Comparison of ENCODE assay signal across 8 cellular contexts in genomic region chr10:93471110-93471651, GRCh38. TPM values are rescaled to one million over a fixed set of nuclear protein-coding genes. Genes with fewer than 3 reads are reported as not detected.
DNase-seq lines count a peak whose midpoint lies in the region; ATAC-seq and TF ChIP-seq lines count a peak whose summit lies in the region.

No MANE protein-coding gene starts in this region.

- peaks cover 4% of the 10 kb centered on the region; the same call in 1 of the 2 replicates for H3K9me3 ChIP-seq in Panc1 (ENCODE audit: control insufficient read depth, insufficient read depth, low read depth, low read length)

- H3K4me3 ChIP-seq in Panc1 (ENCODE audit: low read depth in 2 of 2, low read length in 2 of 2), result no peak overlapping the region
- no peak overlapping the region for H3K4me3 ChIP-seq in rectal smooth muscle tissue (ENCODE audit: low read length)

- BruUV-seq in Panc1 (replicated peaks; lab: Mats Ljungman, UMichigan), result no TSS peak

- no peak for TF ChIP-seq POLR2A in GM18505 (IDR thresholded peaks at IDR 0.05; ENCODE audit: borderline replicate concordance, extremely low read depth, insufficient read depth, insufficient read length)

- no peaks in the 10 kb centered on the region for H3K27me3 ChIP-seq in Panc1 (ENCODE audit: control insufficient read depth, insufficient read depth, low read length)
- no peaks in the 10 kb centered on the region for H3K27me3 ChIP-seq in rectal smooth muscle tissue (ENCODE audit: control insufficient read depth, insufficient read depth, low read length)

- H3K4me1 ChIP-seq in Panc1 (ENCODE audit: control insufficient read depth, insufficient read depth, low read length) (peaks cover 92% of the 10 kb centered on the region), rectal smooth muscle tissue (ENCODE audit: control insufficient read depth, insufficient read depth, low read length) (peaks cover 39% of the 10 kb centered on the region)

- POLR2A ChIA-PET in Panc1 (lab: Charles Lee), result interaction anchor here (0.5 to 0.8 kb wide), 3 partner anchors 13 to 30 kb away, joined by 3 to 5 read pairs (median 3); no protein-coding TSS in a partner anchor

- intact Hi-C loops in Panc1 (cut with micrococcal nuclease; ENCODE audit: unreplicated experiment), result no loop called here

- CTCF ChIA-PET in Panc1 (lab: Charles Lee), result interaction anchor here (0.6 to 1.4 kb wide), 4 partner anchors 9 to 408 kb away, joined by 5 to 7 read pairs (median 6); partner anchors contain the start of gene MYOF

- TF ChIP-seq CTCF in Panc1 (IDR thresholded peaks at IDR 0.05), result no peak

- H3K9ac ChIP-seq in rectal smooth muscle tissue (ENCODE audit: low read length), result no peak overlapping the region

- ATAC-seq in Panc1 (peak; percentile 59), GM18505 (IDR thresholded peaks at IDR 0.05; ENCODE audit: unreplicated experiment) (no peak), GM21786 (IDR thresholded peaks at IDR 0.05; ENCODE audit: unreplicated experiment) (no peak)

- H3K27ac ChIP-seq in Panc1 (ENCODE audit: low read length) (peak overlapping the region; percentile 100), rectal smooth muscle tissue (ENCODE audit: low read depth, low read length) (peak overlapping the region; percentile 65)

- DNase-seq in EL (peak; percentile 95), Panc1 (ENCODE audit: low read depth, low spot score) (peak; percentile 95), fibroblast of peridontal ligament (ENCODE audit: extremely low read depth) (peak; percentile 98), NCI-H524 treated with DMSO at 0.1 percent for 48 hours (lab: John Stamatoyannopoulos, UW) (no peak)
- no peak for DNase-seq in stimulated activated CD4-positive, alpha-beta T cell treated with anti-CD3 and anti-CD28 coated beads, Interleukin-4, amount 100 ng/mL, for 1 hour

- H3K36me3 ChIP-seq in Panc1 (ENCODE audit: control insufficient read depth, insufficient read depth, low read length), result no peaks in the 10 kb centered on the region; the same call in 1 of the 2 replicates
- peaks cover 4% of the 10 kb centered on the region for H3K36me3 ChIP-seq in rectal smooth muscle tissue (ENCODE audit: control insufficient read depth, insufficient read depth, low read length)

- in situ Hi-C loops in Panc1 (cut with HindIII; ENCODE audit: low pct_unique_long_range_greater_than_20kb, low sequenced_read_pairs), result no loop called here

RNA-seq across cellular contexts. Expression of gene MYOF, which starts 11.0 kb away (rescaled TPM):
- 376 TPM for total RNA-seq in Panc1 (2021; ENCODE audit: unreplicated experiment)
- 187 TPM for polyA plus RNA-seq in Panc1 (2012; ENCODE audit: insufficient read length)

RNA-seq across cellular contexts. Expression of gene CEP55, which starts 25.2 kb away (rescaled TPM):
- total RNA-seq in Panc1 (2021; ENCODE audit: unreplicated experiment), result 96.4 TPM
- polyA plus RNA-seq in Panc1 (2012; ENCODE audit: insufficient read length), result 29.0 TPM

Comparison
In these comparisons a context has a peak if more than half of its experiments do, and no peak if none do; other contexts are left out.
1. DNase-seq: peak in EL (single experiment), Panc1 (single experiment) and fibroblast of peridontal ligament (single experiment); none in NCI-H524 treated with DMSO at 0.1 percent for 48 hours (single experiment) and stimulated activated CD4-positive, alpha-beta T cell treated with anti-CD3 and anti-CD28 coated beads, Interleukin-4, amount 100 ng/mL, for 1 hour (single experiment).